Comparison of ENCODE assay signal across 17 cellular contexts in the genomic region with DNA sequence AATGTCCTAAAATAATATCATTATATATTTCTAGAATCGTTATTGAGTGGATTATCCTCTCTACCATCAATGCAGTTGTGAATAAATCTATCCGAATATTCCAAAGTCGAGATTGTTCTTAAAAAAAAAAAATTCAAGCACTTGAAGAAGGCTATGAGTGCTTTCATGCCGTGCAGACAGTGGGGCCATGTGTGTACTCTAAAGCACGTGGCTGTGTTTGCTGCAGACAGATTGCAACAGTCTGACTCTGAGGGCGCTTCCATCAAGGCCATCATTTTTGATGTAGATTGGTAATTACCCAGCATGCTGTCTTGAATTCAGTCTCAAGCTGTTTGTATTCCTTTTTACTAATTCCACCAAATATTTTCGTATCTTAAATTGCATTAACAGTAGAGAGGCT.
A peak's percentile ranks its signal among the peaks of the same experiment; 100 is the strongest.
DNase-seq lines count a peak whose midpoint lies in the region; FAIRE-seq and TF ChIP-seq lines count a peak whose summit lies in the region.
"Had no signal": no experiment of that assay in that cellular context is flagged by ENCODE, and none has a peak within 500 bp of the region (broad histone marks: within the 10 kb centered on the region; RNA-seq: fewer than 3 reads in every experiment).

No MANE protein-coding gene starts in this region.

- no peak overlapping the region for H3K27ac Mint-ChIP-seq in glutamatergic neuron (ENCODE audit: unreplicated experiment)

- H3K27me3 ChIP-seq in brain microvascular endothelial cell (replicated peaks) = no peaks in the 10 kb centered on the region

- H3K4me3 Mint-ChIP-seq in glutamatergic neuron (ENCODE audit: unreplicated experiment) = no peak overlapping the region

- peak; percentile 15 for DNase-seq in NCI-H1092 treated with DMSO at 0.1 percent for 48 hours (lab: John Stamatoyannopoulos, UW)
- DNase-seq in NCI-H1092 (lab: John Stamatoyannopoulos, UW) = no peak
- DNase-seq in D721Med (ENCODE audit: insufficient read length, low spot score) = no peak
- DNase-seq in NCI-H69 (lab: John Stamatoyannopoulos, UW) = peak; percentile 93
- DNase-seq in glutamatergic neuron = peak; percentile 14
- no peak for DNase-seq in NCI-H1436 (lab: John Stamatoyannopoulos, UW)
- DNase-seq in brain microvascular endothelial cell = no peak
- no peak for DNase-seq in NCI-H1436 treated with DMSO at 0.1 percent for 48 hours (lab: John Stamatoyannopoulos, UW)
- DNase-seq: COR-L47, DMS79 treated with DMSO at 0.1 percent for 48 hours, IMR-90, Kasumi-1, NCI-H1694 treated with DMSO at 0.1 percent for 48 hours had no signal

- H3K27me3 Mint-ChIP-seq in glutamatergic neuron (ENCODE audit: unreplicated experiment) = peaks cover 2% of the 10 kb centered on the region

- H3K36me3 Mint-ChIP-seq in glutamatergic neuron (ENCODE audit: unreplicated experiment) = no peaks in the 10 kb centered on the region

- peak; percentile 70 for FAIRE-seq in D721Med (lab: Jason Lieb, UNC)
- FAIRE-seq: G401.6, GM12891, GM19239 had no signal

- TF ChIP-seq CTCF in D721Med (IDR thresholded peaks at IDR 0.05; ENCODE audit: insufficient read depth, missing control alignments) = no peak
- no peak for TF ChIP-seq CTCF in glutamatergic neuron (IDR thresholded peaks at IDR 0.05; ENCODE audit: partially characterized antibody, unreplicated experiment)
- TF ChIP-seq CTCF in brain microvascular endothelial cell (IDR thresholded peaks at IDR 0.05; ENCODE audit: low read depth, low read length, missing control alignments) = no peak

- H3K36me3 ChIP-seq in brain microvascular endothelial cell (replicated peaks) = no peaks in the 10 kb centered on the region

- no peak overlapping the region for H3K27ac ChIP-seq in brain microvascular endothelial cell
- H3K27ac ChIP-seq: C4-2B had no signal

- in situ Hi-C loops in brain microvascular endothelial cell (cut with HindIII; ENCODE audit: low pct_ligation_motif_present, low sequenced_read_pairs) = no loop called here

- peaks cover 2% of the 10 kb centered on the region for H3K9me3 Mint-ChIP-seq in glutamatergic neuron (ENCODE audit: unreplicated experiment)

- H3K4me3 ChIP-seq in brain microvascular endothelial cell (ENCODE audit: low read depth, low read length) = no peak overlapping the region

- peaks cover 8% of the 10 kb centered on the region for H3K4me1 Mint-ChIP-seq in glutamatergic neuron (ENCODE audit: low read depth, unreplicated experiment)

Comparison
In these comparisons a context has a peak if more than half of its experiments do, and no peak if none do; other contexts are left out.
1. DNase-seq: peak in NCI-H1092 treated with DMSO at 0.1 percent for 48 hours (single experiment), NCI-H69 (single experiment) and glutamatergic neuron (single experiment); none in NCI-H1092 (single experiment), D721Med (single experiment), NCI-H1436 (single experiment), brain microvascular endothelial cell (single experiment) and NCI-H1436 treated with DMSO at 0.1 percent for 48 hours (single experiment).